ENCODE assay signal across 6 cellular contexts in genomic region chr20:35764936-35765335, GRCh38. TPM values are rescaled to one million over a fixed set of nuclear protein-coding genes. Genes with fewer than 3 reads are reported as not detected.
DNase-seq lines count a peak whose midpoint lies in the region; ATAC-seq and TF ChIP-seq lines count a peak whose summit lies in the region.
"Not testable (repeated sequence)": the region's sequence is repeated elsewhere in the genome, so short reads cannot be mapped to it uniquely, and the experiment has no call there.

No MANE protein-coding gene starts in this region.

- not testable (repeated sequence) for H3K4me3 ChIP-seq in CD4-positive, alpha-beta memory T cell (ENCODE audit: low read length in 2 of 2); effector memory CD4-positive, alpha-beta T cell (ENCODE audit: insufficient read depth, low read depth, low read length, poor library complexity, severe bottlenecking); naive thymus-derived CD4-positive, alpha-beta T cell (ENCODE audit: low read length)

- not testable (repeated sequence) for H3K27me3 Mint-ChIP-seq in CD4-positive, alpha-beta memory T cell; activated naive CD8-positive, alpha-beta T cell; naive thymus-derived CD4-positive, alpha-beta T cell

- POLR2A ChIA-PET in CD4-positive, alpha-beta memory T cell (lab: Charles Lee; ENCODE audit: partially characterized antibody) = interaction anchor here (1.8 to 20.6 kb wide), 2 partner anchors 8 to 26 kb away, joined by 5 to 1007 read pairs; partner anchors contain the start of genes PHF20 and RBM39
- POLR2A ChIA-PET in naive thymus-derived CD4-positive, alpha-beta T cell (lab: Charles Lee) = interaction anchor here (18.2 kb wide), 1 partner anchor 24 kb away, joined by 733 read pairs; the partner anchor contains the start of gene RBM39

- H3K9me3 ChIP-seq in CD4-positive, alpha-beta memory T cell (ENCODE audit: control insufficient read depth in 1 of 2, low read length in 2 of 2); effector memory CD4-positive, alpha-beta T cell (ENCODE audit: control insufficient read depth, low read length); naive thymus-derived CD4-positive, alpha-beta T cell (ENCODE audit: control insufficient read depth in 2 of 3, low read length in 3 of 3): not testable (repeated sequence)

- H3K36me3 ChIP-seq in CD4-positive, alpha-beta memory T cell (ENCODE audit: insufficient read depth, low read length); effector memory CD4-positive, alpha-beta T cell (ENCODE audit: control insufficient read depth, insufficient read depth, low read length); naive thymus-derived CD4-positive, alpha-beta T cell (ENCODE audit: control insufficient read depth in 2 of 3, insufficient read depth in 3 of 3, low read length in 3 of 3): not testable (repeated sequence)

- not testable (repeated sequence) for H3K27me3 ChIP-seq in CD4-positive, alpha-beta memory T cell (ENCODE audit: insufficient read depth, low read length); effector memory CD4-positive, alpha-beta T cell (replicated peaks; ENCODE audit: control insufficient read depth, insufficient read depth, low read length, poor library complexity, severe bottlenecking); foreskin keratinocyte; naive thymus-derived CD4-positive, alpha-beta T cell (ENCODE audit: control insufficient read depth in 2 of 2, insufficient read depth in 2 of 2, low read length in 2 of 2)

- not testable (repeated sequence) for H3K36me3 Mint-ChIP-seq in CD4-positive, alpha-beta memory T cell; activated naive CD8-positive, alpha-beta T cell; naive thymus-derived CD4-positive, alpha-beta T cell

- not testable (repeated sequence) for TF ChIP-seq CTCF in foreskin keratinocyte (conservative IDR thresholded peaks at IDR 0.05)

- CTCF ChIA-PET in CD4-positive, alpha-beta memory T cell (lab: Charles Lee; ENCODE audit: partially characterized antibody) = interaction anchor here (1.5 to 6.1 kb wide), 2 partner anchors 22 to 26 kb away, joined by 4 to 63 read pairs; partner anchors contain the start of gene RBM39
- CTCF ChIA-PET in naive thymus-derived CD4-positive, alpha-beta T cell (lab: Charles Lee) = interaction anchor here (1.0 kb wide), 1 partner anchor 22 kb away, joined by 3 read pairs; no protein-coding TSS in a partner anchor

- not testable (repeated sequence) for H3K4me3 Mint-ChIP-seq in CD4-positive, alpha-beta memory T cell; activated naive CD8-positive, alpha-beta T cell
- peak overlapping the region in 2 of 10 donors; percentile 25 to 28 for H3K4me3 Mint-ChIP-seq in naive thymus-derived CD4-positive, alpha-beta T cell

- not testable (repeated sequence) for ATAC-seq in foreskin keratinocyte; naive thymus-derived CD4-positive, alpha-beta T cell

- not testable (repeated sequence) for H3K9me3 Mint-ChIP-seq in CD4-positive, alpha-beta memory T cell; activated naive CD8-positive, alpha-beta T cell (ENCODE audit: low read depth); naive thymus-derived CD4-positive, alpha-beta T cell

- H3K27ac Mint-ChIP-seq in CD4-positive, alpha-beta memory T cell = peak overlapping the region in 6 of 7 donors; percentile 29 to 77 (median 71)
- H3K27ac Mint-ChIP-seq in activated naive CD8-positive, alpha-beta T cell = peak overlapping the region; percentile 22
- H3K27ac Mint-ChIP-seq in naive thymus-derived CD4-positive, alpha-beta T cell = peak overlapping the region in 7 of 9 donors; percentile 26 to 100 (median 62)

- H3K4me1 ChIP-seq in CD4-positive, alpha-beta memory T cell (ENCODE audit: insufficient read depth, low read length) = peaks cover 57% of the 10 kb centered on the region
- peaks cover 39% of the 10 kb centered on the region for H3K4me1 ChIP-seq in effector memory CD4-positive, alpha-beta T cell (ENCODE audit: control insufficient read depth, insufficient read depth, low read length, poor library complexity, severe bottlenecking)
- H3K4me1 ChIP-seq in foreskin keratinocyte = not testable (repeated sequence)
- H3K4me1 ChIP-seq in naive thymus-derived CD4-positive, alpha-beta T cell (ENCODE audit: control insufficient read depth in 2 of 2, insufficient read depth in 2 of 2, low read length in 2 of 2) = peaks cover 42 to 46% of the 10 kb centered on the region in 2 donors

- peaks cover 26 to 50% (median 37%) of the 10 kb centered on the region in 4 donors for H3K4me1 Mint-ChIP-seq in CD4-positive, alpha-beta memory T cell
- H3K4me1 Mint-ChIP-seq in activated naive CD8-positive, alpha-beta T cell (ENCODE audit: low read depth) = peaks cover 39% of the 10 kb centered on the region
- H3K4me1 Mint-ChIP-seq in naive thymus-derived CD4-positive, alpha-beta T cell = peaks cover 24 to 55% (median 47%) of the 10 kb centered on the region in 7 donors

- DNase-seq in CD4-positive, alpha-beta memory T cell; effector memory CD4-positive, alpha-beta T cell; naive thymus-derived CD4-positive, alpha-beta T cell: not testable (repeated sequence)
- DNase-seq in NCI-H2171 (lab: John Stamatoyannopoulos, UW) (peak; percentile 10), foreskin keratinocyte (peak; percentile 79 to 91)

- peak overlapping the region; percentile 10 for H3K27ac ChIP-seq in CD4-positive, alpha-beta memory T cell (ENCODE audit: low read depth, low read length)
- H3K27ac ChIP-seq in effector memory CD4-positive, alpha-beta T cell (ENCODE audit: insufficient read depth, low read length, poor library complexity, severe bottlenecking) = peak overlapping the region; percentile 39
- H3K27ac ChIP-seq in foreskin keratinocyte = peak overlapping the region; percentile 50
- peak overlapping the region; percentile 42 for H3K27ac ChIP-seq in naive thymus-derived CD4-positive, alpha-beta T cell (ENCODE audit: low read depth, low read length)

- intact Hi-C loops in CD4-positive, alpha-beta memory T cell (cut with micrococcal nuclease); naive thymus-derived CD4-positive, alpha-beta T cell (cut with micrococcal nuclease): not testable (repeated sequence)

RNA-seq across cellular contexts. Expression of gene PHF20, which starts 6.9 kb away (rescaled TPM):
- total RNA-seq in CD4-positive, alpha-beta memory T cell = 10 to 100 TPM; 72.9 to 82.3 TPM
- 100 to 1,000 TPM; 106 to 126 TPM for polyA plus RNA-seq in CD4-positive, alpha-beta memory T cell
- total RNA-seq in foreskin keratinocyte = 27.9 and 28.1 TPM in 2 replicates
- polyA plus RNA-seq in foreskin keratinocyte = 17.7 and 18.5 TPM in 2 replicates
- 100 to 1,000 TPM in 2 of 5 experiments, 10 to 100 TPM in 3; 57.5 to 157 (median 78.0) TPM for total RNA-seq in naive thymus-derived CD4-positive, alpha-beta T cell
- 100 to 1,000 TPM in 1 of 2 donors, 10 to 100 TPM in 1; 99.9 to 138 TPM for polyA plus RNA-seq in naive thymus-derived CD4-positive, alpha-beta T cell

RNA-seq across cellular contexts. Expression of gene RBM39, which starts 22.9 kb away (rescaled TPM):
- total RNA-seq in CD4-positive, alpha-beta memory T cell = 100 to 1,000 TPM; 631 to 665 TPM
- polyA plus RNA-seq in CD4-positive, alpha-beta memory T cell = 100 to 1,000 TPM in 1 of 2 donors, 10 to 100 TPM in 1; 76.7 to 153 TPM
- 156 and 159 TPM in 2 replicates for total RNA-seq in foreskin keratinocyte
- polyA plus RNA-seq in foreskin keratinocyte = 95.2 and 109 TPM in 2 replicates
- total RNA-seq in naive thymus-derived CD4-positive, alpha-beta T cell = 1,000 to 10,000 TPM in 2 of 5 experiments, 100 to 1,000 TPM in 3; 372 to 1,041 (median 699) TPM
- 100 to 1,000 TPM; 100 to 152 TPM for polyA plus RNA-seq in naive thymus-derived CD4-positive, alpha-beta T cell
